9 cellular contexts compared by ENCODE assay signal in genomic region chrX:54496517-54496852, GRCh38. TPM values are rescaled to one million over a fixed set of nuclear protein-coding genes. Genes with fewer than 3 reads are reported as not detected.
DNase-seq lines count a peak whose midpoint lies in the region; ATAC-seq lines count a peak whose summit lies in the region.
"Had no signal": no experiment of that assay in that cellular context is flagged by ENCODE, and none has a peak within 500 bp of the region (broad histone marks: within the 10 kb centered on the region; RNA-seq: fewer than 3 reads in every experiment).

No MANE protein-coding gene starts in this region.

- H3K27me3 Mint-ChIP-seq in activated T-helper 1 cell treated with anti-CD3 and anti-CD28 coated beads, Interleukin-12 subunit alpha, Interleukin-12 subunit beta, Interleukin-2, Interleukin-4 antibody, amounts not matched to agents 30 ng/mL and 10 ng/mL and 1 ng/mL, durations not matched to agents 14 hours and 24 hours and 36 hours (ENCODE audit: insufficient read depth), result peaks cover 22% of the 10 kb centered on the region
- H3K27me3 Mint-ChIP-seq in stimulated activated memory B cell treated with anti-CD40 and anti-IgM and Interleukin-4, amounts not matched to agents 10 μg/mL and 1 μg/mL and 100 μg/mL, for 72 hours, result peaks cover 60% of the 10 kb centered on the region

- intact Hi-C loops in activated T-helper 1 cell treated with anti-CD3 and anti-CD28 coated beads, Interleukin-12 subunit alpha, Interleukin-12 subunit beta, Interleukin-2, Interleukin-4 antibody, amounts not matched to agents 30 ng/mL and 10 ng/mL and 1 ng/mL, durations not matched to agents 14 hours and 24 hours and 36 hours (cut with micrococcal nuclease), result loop anchor here (1.0 kb wide), 1 partner anchor 34 kb away; the partner anchor contains the start of gene GNL3L
- intact Hi-C loops in head of caudate nucleus (cut with DNase I), result no loop called here

- H3K4me3 Mint-ChIP-seq in activated T-helper 1 cell treated with anti-CD3 and anti-CD28 coated beads, Interleukin-12 subunit alpha, Interleukin-12 subunit beta, Interleukin-2, Interleukin-4 antibody, amounts not matched to agents 30 ng/mL and 10 ng/mL and 1 ng/mL, durations not matched to agents 14 hours and 24 hours and 36 hours, result peak overlapping the region; percentile 71
- H3K4me3 Mint-ChIP-seq in stimulated activated memory B cell treated with anti-CD40 and anti-IgM and Interleukin-4, amounts not matched to agents 10 μg/mL and 1 μg/mL and 100 μg/mL, for 72 hours, result peak overlapping the region; percentile 76

- peak overlapping the region; percentile 48 for H3K9ac ChIP-seq in iPS-18a (ENCODE audit: low read length)

- H3K27me3 ChIP-seq in iPS-18a (ENCODE audit: control insufficient read depth, insufficient read depth, low read length), result no peaks in the 10 kb centered on the region

- H3K36me3 ChIP-seq in iPS-18a (ENCODE audit: control insufficient read depth, low read depth, low read length), result no peaks in the 10 kb centered on the region

- H3K4me1 ChIP-seq in iPS-18a (ENCODE audit: control insufficient read depth, low read depth, low read length), result peaks cover 8% of the 10 kb centered on the region

- no peak for ATAC-seq in stimulated activated memory B cell treated with anti-CD40 and anti-IgM and Interleukin-4, amounts not matched to agents 10 μg/mL and 1 μg/mL and 100 μg/mL, for 72 hours
- no peak for ATAC-seq in GM18909 (IDR thresholded peaks at IDR 0.05; ENCODE audit: poor library complexity, unreplicated experiment)

- no peak overlapping the region for H3K27ac ChIP-seq in iPS-18a (ENCODE audit: low read length)

- no peak overlapping the region for H3K27ac Mint-ChIP-seq in activated T-helper 1 cell treated with anti-CD3 and anti-CD28 coated beads, Interleukin-12 subunit alpha, Interleukin-12 subunit beta, Interleukin-2, Interleukin-4 antibody, amounts not matched to agents 30 ng/mL and 10 ng/mL and 1 ng/mL, durations not matched to agents 14 hours and 24 hours and 36 hours
- no peak overlapping the region for H3K27ac Mint-ChIP-seq in stimulated activated memory B cell treated with anti-CD40 and anti-IgM and Interleukin-4, amounts not matched to agents 10 μg/mL and 1 μg/mL and 100 μg/mL, for 72 hours

- H3K36me3 Mint-ChIP-seq in activated T-helper 1 cell treated with anti-CD3 and anti-CD28 coated beads, Interleukin-12 subunit alpha, Interleukin-12 subunit beta, Interleukin-2, Interleukin-4 antibody, amounts not matched to agents 30 ng/mL and 10 ng/mL and 1 ng/mL, durations not matched to agents 14 hours and 24 hours and 36 hours (ENCODE audit: low read depth), result no peaks in the 10 kb centered on the region
- H3K36me3 Mint-ChIP-seq in stimulated activated memory B cell treated with anti-CD40 and anti-IgM and Interleukin-4, amounts not matched to agents 10 μg/mL and 1 μg/mL and 100 μg/mL, for 72 hours, result no peaks in the 10 kb centered on the region

- peaks cover 8% of the 10 kb centered on the region for H3K9me3 ChIP-seq in iPS-18a (ENCODE audit: control insufficient read depth, low read depth, low read length)

- H3K4me1 Mint-ChIP-seq in activated T-helper 1 cell treated with anti-CD3 and anti-CD28 coated beads, Interleukin-12 subunit alpha, Interleukin-12 subunit beta, Interleukin-2, Interleukin-4 antibody, amounts not matched to agents 30 ng/mL and 10 ng/mL and 1 ng/mL, durations not matched to agents 14 hours and 24 hours and 36 hours (ENCODE audit: low read depth), result no peaks in the 10 kb centered on the region
- H3K4me1 Mint-ChIP-seq in stimulated activated memory B cell treated with anti-CD40 and anti-IgM and Interleukin-4, amounts not matched to agents 10 μg/mL and 1 μg/mL and 100 μg/mL, for 72 hours, result peaks cover 5% of the 10 kb centered on the region

- DNase-seq in DMS53 (lab: John Stamatoyannopoulos, UW), result peak; percentile 50
- DNase-seq in DMS53 treated with DMSO at 0.1 percent for 48 hours (lab: John Stamatoyannopoulos, UW; ENCODE audit: unreplicated experiment), result no peak
- DNase-seq in activated T-helper 1 cell treated with anti-CD3 and anti-CD28 coated beads, Interleukin-12 subunit alpha, Interleukin-12 subunit beta, Interleukin-2, Interleukin-4 antibody, amounts not matched to agents 30 ng/mL and 10 ng/mL and 1 ng/mL, durations not matched to agents 14 hours and 24 hours and 36 hours (ENCODE audit: low spot score), result no peak
- no peak for DNase-seq in effector CD4-positive, alpha-beta T cell
- DNase-seq in head of caudate nucleus, result no peak

- no peaks in the 10 kb centered on the region for H3K9me3 Mint-ChIP-seq in activated T-helper 1 cell treated with anti-CD3 and anti-CD28 coated beads, Interleukin-12 subunit alpha, Interleukin-12 subunit beta, Interleukin-2, Interleukin-4 antibody, amounts not matched to agents 30 ng/mL and 10 ng/mL and 1 ng/mL, durations not matched to agents 14 hours and 24 hours and 36 hours
- no peaks in the 10 kb centered on the region for H3K9me3 Mint-ChIP-seq in stimulated activated memory B cell treated with anti-CD40 and anti-IgM and Interleukin-4, amounts not matched to agents 10 μg/mL and 1 μg/mL and 100 μg/mL, for 72 hours

- H3K4me3 ChIP-seq in iPS-18a (ENCODE audit: low read length), result peak overlapping the region; percentile 68

RNA-seq across cellular contexts. Expression of gene FGD1, which starts 0.5 kb away (rescaled TPM):
- 0.15 and 0.21 TPM in 2 replicates for total RNA-seq in activated T-helper 1 cell treated with anti-CD3 and anti-CD28 coated beads, Interleukin-12 subunit alpha, Interleukin-12 subunit beta, Interleukin-2, Interleukin-4 antibody, amounts not matched to agents 30 ng/mL and 10 ng/mL and 1 ng/mL, durations not matched to agents 14 hours and 24 hours and 36 hours
- total RNA-seq: T-helper 2 cell treated with Interferon-gamma antibody and Interleukin-4, amounts not matched to agents 100 ng/mL and 5 ng/mL, for 36 hours had no signal

RNA-seq across cellular contexts. Expression of gene GNL3L, which starts 33.5 kb away (rescaled TPM):
- 75.5 and 76.1 TPM in 2 replicates for total RNA-seq in activated T-helper 1 cell treated with anti-CD3 and anti-CD28 coated beads, Interleukin-12 subunit alpha, Interleukin-12 subunit beta, Interleukin-2, Interleukin-4 antibody, amounts not matched to agents 30 ng/mL and 10 ng/mL and 1 ng/mL, durations not matched to agents 14 hours and 24 hours and 36 hours

RNA-seq across cellular contexts. Expression of gene TSR2, which starts 56.3 kb away (rescaled TPM):
- 43.6 and 44.1 TPM in 2 replicates for total RNA-seq in activated T-helper 1 cell treated with anti-CD3 and anti-CD28 coated beads, Interleukin-12 subunit alpha, Interleukin-12 subunit beta, Interleukin-2, Interleukin-4 antibody, amounts not matched to agents 30 ng/mL and 10 ng/mL and 1 ng/mL, durations not matched to agents 14 hours and 24 hours and 36 hours
